ENCODE assay signal across 18 cellular contexts in the genomic region with DNA sequence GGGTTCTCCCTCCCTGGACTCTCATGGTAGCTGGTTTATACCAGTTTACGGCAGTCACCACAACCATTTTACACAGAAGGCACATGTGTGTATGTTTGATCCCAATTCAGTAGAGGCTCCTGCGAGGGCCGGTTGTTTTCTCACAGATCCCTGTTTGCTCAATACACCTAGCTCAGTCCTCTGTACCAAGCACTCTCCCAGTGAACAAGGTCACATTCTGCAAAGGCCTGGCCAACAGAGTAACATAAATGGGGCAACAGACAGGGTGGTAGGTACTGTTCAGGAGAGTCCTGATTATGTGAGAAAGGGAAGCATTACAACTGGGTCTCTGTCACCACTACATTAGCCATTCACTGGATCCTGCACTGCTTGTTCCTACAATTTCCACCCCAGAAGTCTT.
DNase-seq lines count a peak whose midpoint lies in the region; ATAC-seq and TF ChIP-seq lines count a peak whose summit lies in the region.
"Had no signal": no experiment of that assay in that cellular context is flagged by ENCODE, and none has a peak within 500 bp of the region (broad histone marks: within the 10 kb centered on the region; RNA-seq: fewer than 3 reads in every experiment).

No MANE protein-coding gene starts in this region.

- H3K4me1 Mint-ChIP-seq in effector memory CD8-positive, alpha-beta T cell (ENCODE audit: low read depth in 2 of 2), result peaks cover 2 to 5% of the 10 kb centered on the region in 2 donors
- H3K4me1 Mint-ChIP-seq in natural killer cell, result peaks cover 13 to 18% of the 10 kb centered on the region in 2 donors
- H3K4me1 Mint-ChIP-seq: WTC11 had no signal

- no peaks in the 10 kb centered on the region for H3K9me3 Mint-ChIP-seq in effector memory CD8-positive, alpha-beta T cell
- H3K9me3 Mint-ChIP-seq in natural killer cell, result no peaks in the 10 kb centered on the region
- H3K9me3 Mint-ChIP-seq: activated T-cell treated with anti-CD3 and anti-CD28 coated beads, Interleukin-2, amount 50 U/mL, for 4 hours; WTC11 had no signal

- 0 out of 2 replicates have a peak overlapping the region, but pooled peaks have one; percentile 3 for H3K27ac ChIP-seq in ACC112 (ENCODE audit: low read depth, low read length)
- H3K27ac ChIP-seq in DND-41 (ENCODE audit: low read length), result peak overlapping the region; percentile 2; the same call in 1 of the 2 replicates
- H3K27ac ChIP-seq: brain microvascular endothelial cell, parathyroid adenoma had no signal

- peaks cover 51% of the 10 kb centered on the region for H3K36me3 Mint-ChIP-seq in effector memory CD8-positive, alpha-beta T cell (ENCODE audit: insufficient read depth)
- peaks cover 26% of the 10 kb centered on the region for H3K36me3 Mint-ChIP-seq in natural killer cell

- H3K27me3 Mint-ChIP-seq in effector memory CD8-positive, alpha-beta T cell, result no peaks in the 10 kb centered on the region
- no peaks in the 10 kb centered on the region for H3K27me3 Mint-ChIP-seq in natural killer cell (ENCODE audit: low read depth in 2 of 2)
- H3K27me3 Mint-ChIP-seq: activated naive CD8-positive, alpha-beta T cell had no signal

- H3K27ac Mint-ChIP-seq in effector memory CD8-positive, alpha-beta T cell, result peak overlapping the region; percentile 70 to 80
- H3K27ac Mint-ChIP-seq in natural killer cell, result peak overlapping the region; percentile 17
- H3K27ac Mint-ChIP-seq: activated naive CD8-positive, alpha-beta T cell had no signal

- H2AFZ ChIP-seq in ACC112 (ENCODE audit: low read length, unreplicated experiment) (no peak overlapping the region), DND-41 (ENCODE audit: low read depth, low read length) (no peak overlapping the region)
- H2AFZ ChIP-seq: parathyroid adenoma had no signal

- H3K36me3 ChIP-seq in ACC112 (ENCODE audit: insufficient read depth, low read length) (peaks cover 34% of the 10 kb centered on the region), DND-41 (ENCODE audit: insufficient read depth, low read length) (peaks cover 97% of the 10 kb centered on the region)

- no peaks in the 10 kb centered on the region for H3K27me3 ChIP-seq in ACC112 (ENCODE audit: insufficient read depth, low read length)
- no peaks in the 10 kb centered on the region for H3K27me3 ChIP-seq in DND-41 (ENCODE audit: insufficient read depth, low read length, poor library complexity)
- H3K27me3 ChIP-seq: brain microvascular endothelial cell had no signal

- H3K4me2 ChIP-seq in DND-41 (ENCODE audit: insufficient read depth, low read length), result no peak overlapping the region

- no peaks in the 10 kb centered on the region for H4K20me1 ChIP-seq in DND-41 (ENCODE audit: insufficient read depth, low read length)

- intact Hi-C loops in natural killer cell (cut with micrococcal nuclease), result no loop called here

- H3K9me3 ChIP-seq in DND-41 (ENCODE audit: insufficient read depth, low read length, severe bottlenecking), result no peaks in the 10 kb centered on the region
- H3K9me3 ChIP-seq: HAP-1 had no signal

- DNase-seq in DND-41 (no peak), natural killer cell (no peak), AG08396 (ENCODE audit: low spot score) (no peak), NCI-H2029 treated with DMSO at 0.1 percent for 48 hours (lab: John Stamatoyannopoulos, UW) (no peak)
- DNase-seq in effector memory CD8-positive, alpha-beta T cell, result no peak
- DNase-seq: activated T-cell treated with anti-CD3 and anti-CD28 coated beads, Interleukin-2, amount 50 U/mL, for 4 hours; DMS79; NCI-H1417; NCI-H524 treated with DMSO at 0.1 percent for 48 hours had no signal

- no peak overlapping the region for H3K4me3 ChIP-seq in ACC112 (ENCODE audit: low read depth, low read length)
- H3K4me3 ChIP-seq in DND-41 (ENCODE audit: low read depth in 1 of 2, low read length in 2 of 2), result no peak overlapping the region
- H3K4me3 ChIP-seq: HAP-1 had no signal

- no peak overlapping the region for H3K9ac ChIP-seq in DND-41 (ENCODE audit: low read depth, low read length)
- H3K9ac ChIP-seq: parathyroid adenoma had no signal

- ATAC-seq in DND-41 (ENCODE audit: insufficient read depth, low read depth), result no peak; the same call in 2 of the 3 replicates
- no peak for ATAC-seq in effector memory CD8-positive, alpha-beta T cell (replicated peaks)
- ATAC-seq in natural killer cell, result no peak
- no peak for ATAC-seq in HG03108 (IDR thresholded peaks at IDR 0.05; ENCODE audit: unreplicated experiment)
- no peak for ATAC-seq in GM18498 (IDR thresholded peaks at IDR 0.05; ENCODE audit: unreplicated experiment)
- ATAC-seq: activated T-cell treated with anti-CD3 and anti-CD28 coated beads, Interleukin-2, amount 50 U/mL, for 4 hours; sciatic nerve; WTC11 had no signal

- peaks cover 5% of the 10 kb centered on the region for H3K4me1 ChIP-seq in ACC112 (ENCODE audit: control insufficient read depth, insufficient read depth, low read length, unreplicated experiment)
- no peaks in the 10 kb centered on the region for H3K4me1 ChIP-seq in DND-41 (ENCODE audit: insufficient read depth, low read length)
- H3K4me1 ChIP-seq: HAP-1 had no signal

- no peak overlapping the region for H3K4me3 Mint-ChIP-seq in effector memory CD8-positive, alpha-beta T cell
- H3K4me3 Mint-ChIP-seq in natural killer cell, result no peak overlapping the region
- H3K4me3 Mint-ChIP-seq: activated naive CD8-positive, alpha-beta T cell; activated T-cell treated with anti-CD3 and anti-CD28 coated beads, Interleukin-2, amount 50 U/mL, for 4 hours; WTC11 had no signal

- TF ChIP-seq CTCF in DND-41 (IDR thresholded peaks at IDR 0.05; ENCODE audit: borderline replicate concordance, extremely low read depth, low read length, poor library complexity, severe bottlenecking) (no peak), natural killer cell (IDR thresholded peaks at IDR 0.05) (no peak)

- no peaks in the 10 kb centered on the region for H3K79me2 ChIP-seq in ACC112 (ENCODE audit: control insufficient read depth, insufficient read depth, low read length, unreplicated experiment)
- H3K79me2 ChIP-seq in DND-41 (ENCODE audit: insufficient read depth, low read length), result no peaks in the 10 kb centered on the region; the same call in 1 of the 2 replicates
- H3K79me2 ChIP-seq: parathyroid adenoma had no signal
